ENCODE assay signal across 17 cellular contexts in the genomic region with DNA sequence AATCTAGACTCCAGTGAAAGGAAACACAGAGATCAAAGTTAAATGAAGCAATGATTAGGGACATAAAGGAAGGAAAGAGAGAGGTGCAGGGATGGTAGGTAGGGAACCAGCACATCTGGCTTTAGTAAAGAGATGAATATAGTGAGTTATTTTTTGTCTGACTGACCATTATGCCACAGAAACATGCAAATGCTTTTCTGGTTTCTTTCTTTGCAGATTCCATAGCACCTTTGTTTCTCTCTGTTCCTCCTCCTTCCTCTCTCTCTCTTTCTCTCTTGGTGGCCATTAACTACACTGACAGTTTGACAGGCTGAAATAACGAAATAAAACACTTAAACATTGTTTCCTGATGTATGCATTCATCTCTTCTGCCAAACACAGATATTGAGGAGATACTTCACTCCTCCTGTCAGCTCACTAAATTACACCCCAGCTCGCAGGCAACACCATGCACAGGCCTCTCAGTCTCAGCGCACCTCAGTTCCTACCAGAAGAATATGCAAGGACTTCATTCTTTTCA.
DNase-seq lines count a peak whose midpoint lies in the region; ATAC-seq, FAIRE-seq and TF ChIP-seq lines count a peak whose summit lies in the region.
"Had no signal": no experiment of that assay in that cellular context is flagged by ENCODE, and none has a peak within 500 bp of the region (broad histone marks: within the 10 kb centered on the region; RNA-seq: fewer than 3 reads in every experiment).

No MANE protein-coding gene starts in this region.

- no peaks in the 10 kb centered on the region for H3K27me3 Mint-ChIP-seq in chondrocyte (ENCODE audit: low read depth)
- H3K27me3 Mint-ChIP-seq: activated CD4-positive, alpha-beta T cell treated with anti-CD3 and anti-CD28 coated beads, Interleukin-2, amount 10 ng/mL, durations not matched to agents 7 days and 5 days; T-cell had no signal

- H3K4me3 Mint-ChIP-seq in chondrocyte (ENCODE audit: unreplicated experiment): no peak overlapping the region
- H3K4me3 Mint-ChIP-seq: activated CD4-positive, alpha-beta T cell treated with anti-CD3 and anti-CD28 coated beads, Interleukin-2, amount 10 ng/mL, durations not matched to agents 7 days and 5 days; nephron progenitor cell; T-cell had no signal

- FAIRE-seq in GM18507 (lab: Jason Lieb, UNC): peak; percentile 75

- TF ChIP-seq CTCF in chondrocyte (IDR thresholded peaks at IDR 0.05): no peak

- peak; percentile 34 for ATAC-seq in GM19468 (IDR thresholded peaks at IDR 0.05; ENCODE audit: extremely low read depth, unreplicated experiment)
- peak; percentile 62 for ATAC-seq in HG02840 (IDR thresholded peaks at IDR 0.05; ENCODE audit: low FRiP score, unreplicated experiment)
- ATAC-seq in HG03432 (IDR thresholded peaks at IDR 0.05; ENCODE audit: unreplicated experiment): peak; percentile 65
- ATAC-seq: heart left ventricle, left lung, T-cell had no signal

- no peaks in the 10 kb centered on the region for H3K9me3 Mint-ChIP-seq in chondrocyte (ENCODE audit: low read depth)
- H3K9me3 Mint-ChIP-seq: activated CD4-positive, alpha-beta T cell treated with anti-CD3 and anti-CD28 coated beads, Interleukin-2, amount 10 ng/mL, durations not matched to agents 7 days and 5 days; activated T-helper 2 cell treated with anti-CD3 and anti-CD28 coated beads, Interferon-gamma antibody, Interleukin-2, Interleukin-4, amounts not matched to agents 10 μg/mL and 5 μg/mL and 100 μg/mL, durations not matched to agents 14 hours and 24 hours and 36 hours; nephron progenitor cell had no signal

- no peaks in the 10 kb centered on the region for H3K36me3 Mint-ChIP-seq in chondrocyte (ENCODE audit: low read depth)
- H3K36me3 Mint-ChIP-seq: T-cell had no signal

- H3K27ac Mint-ChIP-seq in chondrocyte (ENCODE audit: unreplicated experiment): no peak overlapping the region
- H3K27ac Mint-ChIP-seq: activated CD4-positive, alpha-beta T cell treated with anti-CD3 and anti-CD28 coated beads, Interleukin-2, amount 10 ng/mL, durations not matched to agents 7 days and 5 days; activated T-helper 2 cell treated with anti-CD3 and anti-CD28 coated beads, Interferon-gamma antibody, Interleukin-2, Interleukin-4, amounts not matched to agents 10 μg/mL and 5 μg/mL and 100 μg/mL, durations not matched to agents 14 hours and 24 hours and 36 hours; nephron progenitor cell; T-cell had no signal

- H3K4me1 Mint-ChIP-seq in chondrocyte (ENCODE audit: low read depth): peaks cover 23% of the 10 kb centered on the region
- H3K4me1 Mint-ChIP-seq: activated CD4-positive, alpha-beta T cell treated with anti-CD3 and anti-CD28 coated beads, Interleukin-2, amount 10 ng/mL, durations not matched to agents 7 days and 5 days; T-cell had no signal

- DNase-seq in GM18507 (ENCODE audit: extremely low spot score, insufficient read length, low read depth): no peak
- DNase-seq in HPDE6-E6E7 (ENCODE audit: extremely low spot score): no peak
- no peak for DNase-seq in stimulated activated CD4-positive, alpha-beta T cell treated with anti-CD3 and anti-CD28 coated beads, Interleukin-2, amount 100 ng/mL, for 24 hours
- DNase-seq in activated effector memory CD4-positive, alpha-beta T cell treated with Interleukin-2 at 50 U/mL for 16 hours: no peak
- DNase-seq in chondrocyte (ENCODE audit: low spot score): no peak
- DNase-seq: activated CD4-positive, alpha-beta T cell treated with anti-CD3 and anti-CD28 coated beads, Interleukin-2, amount 10 ng/mL, durations not matched to agents 7 days and 5 days; DMS 273 treated with DMSO at 0.1 percent for 48 hours; heart left ventricle; left lung; NCI-H2171 treated with DMSO at 0.1 percent for 48 hours; nephron progenitor cell; OCI-M1; T-cell had no signal
